ENCODE assay signal across 16 cellular contexts in genomic region chr13:60410299-60410698, GRCh38.
"Had no signal": no experiment of that assay in that cellular context is flagged by ENCODE, and none has a peak within 500 bp of the region (broad histone marks: within the 10 kb centered on the region; RNA-seq: fewer than 3 reads in every experiment).

No MANE protein-coding gene starts in this region.

- H3K4me3 Mint-ChIP-seq: memory B cell, nephron had no signal

- ATAC-seq: body of pancreas, left ventricle myocardium superior had no signal

- H3K27me3 Mint-ChIP-seq: memory B cell had no signal

- H3K27ac Mint-ChIP-seq: memory B cell, nephron had no signal

- DNase-seq: activated CD4-positive, alpha-beta T cell treated with anti-CD3 and anti-CD28 coated beads, Interleukin-2, amount 50 U/mL, for 4 hours; activated gamma-delta T cell; activated T-cell treated with anti-CD3 and anti-CD28 coated beads, Interleukin-2, amount 50 U/mL, for 1 hour; body of pancreas; central memory CD4-positive, alpha-beta T cell; effector CD4-positive, alpha-beta T cell; esophagus squamous epithelium; hippocampal formation; left ventricle myocardium superior; nucleus accumbens; posterior cingulate gyrus; stomach; testis; upper lobe of left lung had no signal
